8 cellular contexts compared by ENCODE assay signal in genomic region chr2:177799531-177799930, GRCh38.
A peak's percentile ranks its signal among the peaks of the same experiment; 100 is the strongest.
DNase-seq lines count a peak whose midpoint lies in the region; ATAC-seq, FAIRE-seq and TF ChIP-seq lines count a peak whose summit lies in the region.

No MANE protein-coding gene starts in this region.

- DNase-seq in A549 (ENCODE audit: low read depth in 1 of 2, low spot score in 1 of 2) (peak in 1 of 2 experiments; percentile 41), NCI-H2227 (lab: John Stamatoyannopoulos, UW; ENCODE audit: unreplicated experiment) (peak; percentile 65), ecto neural progenitor cell (ENCODE audit: low spot score) (peak; percentile 49), pancreas (no peak), cortex of kidney (lab: John Stamatoyannopoulos, UW) (no peak), DMS79 (lab: John Stamatoyannopoulos, UW) (no peak)

- TF ChIP-seq EP300 in A549 (IDR thresholded peaks at IDR 0.05), result no peak

- no peaks in the 10 kb centered on the region for H3K27me3 ChIP-seq in pancreas

- no peak overlapping the region for H3K4me2 ChIP-seq in A549

- ATAC-seq in A549 (peak; percentile 92 to 98; a peak in 5 of 6 replicates), pancreas (peak in 3 of 4 donors; percentile 37 to 42 (median 37)), HG03095 (IDR thresholded peaks at IDR 0.05; ENCODE audit: unreplicated experiment) (no peak)

- H3K27ac ChIP-seq in A549, result no peak overlapping the region
- H3K27ac ChIP-seq in pancreas, result no peak overlapping the region

- no peak for TF ChIP-seq POLR2A in A549 (IDR thresholded peaks at IDR 0.05; ENCODE audit: low read length)

- FAIRE-seq in A549 (lab: Jason Lieb, UNC) (no peak), pancreas (lab: Jason Lieb, UNC) (no peak)

- TF ChIP-seq CTCF in A549 (IDR thresholded peaks at IDR 0.05) (peak; percentile 48; the same call in 2 of the 3 replicates), GM12874 (IDR thresholded peaks at IDR 0.05; ENCODE audit: insufficient read depth, low read depth, low read length) (peak; percentile 44; the same call in 1 of the 2 replicates), pancreas (IDR thresholded peaks at IDR 0.05) (no peak)

- H3K4me3 ChIP-seq in A549 (no peak overlapping the region), pancreas (no peak overlapping the region)

- intact Hi-C loops in pancreas (cut with DNase I), result no loop called here

- no peaks in the 10 kb centered on the region for H3K4me1 ChIP-seq in A549
- no peaks in the 10 kb centered on the region for H3K4me1 ChIP-seq in pancreas

- no peaks in the 10 kb centered on the region for H3K9me3 ChIP-seq in A549
- H3K9me3 ChIP-seq in pancreas, result no peaks in the 10 kb centered on the region

- TF ChIP-seq RAD21 in A549 (conservative IDR thresholded peaks at IDR 0.05 in 1 of 2, IDR thresholded peaks at IDR 0.05 in 1 of 2), result peak in 1 of 2 experiments; percentile 39; a peak in 1 of 5 replicates

- CTCF ChIA-PET in A549 (lab: Yijun Ruan, JAX), result interaction anchor here (1.2 kb wide), 1 partner anchor 9 kb away, joined by 3 read pairs; no protein-coding TSS in a partner anchor

- WGBS in A549 (ENCODE audit: missing lambda C conversion rate), result 0% methylated on average over 1 of the region's 1 CpG
- WGBS in pancreas, 2 donors, result 57 to 60% methylated on average over 1 of the region's 1 CpG

- no peaks in the 10 kb centered on the region for H3K36me3 ChIP-seq in pancreas

- POLR2A ChIA-PET in A549 (lab: Yijun Ruan, JAX), result no interaction called here

TF ChIP-seq in A549, 52 proteins besides CTCF, POLR2A, EP300 and RAD21:
- TF ChIP-seq FOSB (CRISPR knock-in tag; IDR thresholded peaks at IDR 0.05) (no peak), CHD2 (IDR thresholded peaks at IDR 0.05; ENCODE audit: low read length, partially characterized antibody) (no peak), ZNF302 (CRISPR knock-in tag; IDR thresholded peaks at IDR 0.05) (no peak), HDAC2 (IDR thresholded peaks at IDR 0.05) (no peak), HEYL (CRISPR knock-in tag; IDR thresholded peaks at IDR 0.05) (no peak)
- TF ChIP-seq, protein P1, sequence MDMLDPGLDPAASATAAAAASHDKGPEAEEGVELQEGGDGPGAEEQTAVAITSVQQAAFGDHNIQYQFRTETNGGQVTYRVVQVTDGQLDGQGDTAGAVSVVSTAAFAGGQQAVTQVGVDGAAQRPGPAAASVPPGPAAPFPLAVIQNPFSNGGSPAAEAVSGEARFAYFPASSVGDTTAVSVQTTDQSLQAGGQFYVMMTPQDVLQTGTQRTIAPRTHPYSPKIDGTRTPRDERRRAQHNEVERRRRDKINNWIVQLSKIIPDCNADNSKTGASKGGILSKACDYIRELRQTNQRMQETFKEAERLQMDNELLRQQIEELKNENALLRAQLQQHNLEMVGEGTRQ (IDR thresholded peaks at IDR 0.05), result no peak
TF ChIP-seq in A549: peak in this region for 0.

Comparison
In these comparisons a context has a peak if more than half of its experiments do, and no peak if none do; other contexts are left out.
1. DNase-seq: peak in NCI-H2227 (single experiment) and ecto neural progenitor cell (single experiment); none in pancreas (0 of 6), cortex of kidney (single experiment) and DMS79 (single experiment).
2. CTCF ChIP-seq: peak in A549 (single experiment) and GM12874 (single experiment); none in pancreas (0 of 4).